Comparison of ENCODE assay signal across 17 cellular contexts in genomic region chr5:65817936-65818335, GRCh38.
A peak's percentile ranks its signal among the peaks of the same experiment; 100 is the strongest.
DNase-seq lines count a peak whose midpoint lies in the region; ATAC-seq and TF ChIP-seq lines count a peak whose summit lies in the region.
"Had no signal": no experiment of that assay in that cellular context is flagged by ENCODE, and none has a peak within 500 bp of the region (broad histone marks: within the 10 kb centered on the region; RNA-seq: fewer than 3 reads in every experiment).

No MANE protein-coding gene starts in this region.

- no peaks in the 10 kb centered on the region for H4K20me1 ChIP-seq in GM23338 (replicated peaks; ENCODE audit: insufficient read depth)
- H4K20me1 ChIP-seq in neural progenitor cell (ENCODE audit: low read depth) = no peaks in the 10 kb centered on the region
- H4K20me1 ChIP-seq: BLaER1 had no signal

- no peaks in the 10 kb centered on the region for H3K9me3 ChIP-seq in iPS-20b (ENCODE audit: insufficient read depth, low read depth, low read length)
- no peaks in the 10 kb centered on the region for H3K9me3 ChIP-seq in neural progenitor cell (ENCODE audit: low read depth)
- H3K9me3 ChIP-seq: BLaER1 had no signal

- no peaks in the 10 kb centered on the region for H3K9me3 Mint-ChIP-seq in GM23338
- H3K9me3 Mint-ChIP-seq in neural progenitor cell = no peaks in the 10 kb centered on the region

- peak; percentile 61 for ATAC-seq in GM23338
- ATAC-seq: GM12878, HCT116 had no signal

- TF ChIP-seq CTCF in GM23338 (conservative IDR thresholded peaks at IDR 0.05; ENCODE audit: low read depth in 2 of 2) (no peak), neural progenitor cell (IDR thresholded peaks at IDR 0.05) (no peak)

- H3K36me3 Mint-ChIP-seq in GM23338 (ENCODE audit: low read depth) = peaks cover 48% of the 10 kb centered on the region
- H3K36me3 Mint-ChIP-seq in neural progenitor cell = peaks cover 18% of the 10 kb centered on the region

- no peak overlapping the region for H3K4me3 Mint-ChIP-seq in GM23338
- H3K4me3 Mint-ChIP-seq in neural progenitor cell = no peak overlapping the region

- H3K9me2 ChIP-seq in GM23338 (ENCODE audit: insufficient read depth) = no peaks in the 10 kb centered on the region

- peaks cover 17% of the 10 kb centered on the region; the same call in 1 of the 2 replicates for H3K36me3 ChIP-seq in GM23338 (ENCODE audit: insufficient read depth)
- H3K36me3 ChIP-seq in iPS-20b (ENCODE audit: insufficient read depth, low read depth, low read length) = peaks cover 98% of the 10 kb centered on the region
- H3K36me3 ChIP-seq in neural progenitor cell = peaks cover 3% of the 10 kb centered on the region

- no peaks in the 10 kb centered on the region for H3K27me3 ChIP-seq in GM23338 (ENCODE audit: insufficient read depth)
- no peaks in the 10 kb centered on the region for H3K27me3 ChIP-seq in iPS-20b (ENCODE audit: insufficient read depth, low read length)
- no peaks in the 10 kb centered on the region for H3K27me3 ChIP-seq in neural progenitor cell
- H3K27me3 ChIP-seq: BLaER1 had no signal

- H3K27ac Mint-ChIP-seq in GM23338 = peak overlapping the region; percentile 19
- H3K27ac Mint-ChIP-seq in neural progenitor cell = peak overlapping the region; percentile 52

- no peak overlapping the region for H3K4me3 ChIP-seq in GM23338
- no peak overlapping the region for H3K4me3 ChIP-seq in iPS-20b (ENCODE audit: low read length)
- no peak overlapping the region for H3K4me3 ChIP-seq in neural progenitor cell
- H3K4me3 ChIP-seq: BLaER1, GM12878 had no signal

- peak overlapping the region; percentile 16; the same call in 1 of the 2 replicates for H3K9ac ChIP-seq in iPS-20b (ENCODE audit: low read depth, low read length)
- H3K9ac ChIP-seq in neural progenitor cell = no peak overlapping the region
- H3K9ac ChIP-seq: BLaER1 had no signal

- no peaks in the 10 kb centered on the region for H3F3A ChIP-seq in GM23338 (replicated peaks; ENCODE audit: low read depth)
- peaks cover 14% of the 10 kb centered on the region for H3F3A ChIP-seq in neural progenitor cell (ENCODE audit: low read depth)

- H3K27me3 Mint-ChIP-seq in GM23338 (ENCODE audit: insufficient read depth, low read depth, poor library complexity) (peaks cover 3% of the 10 kb centered on the region), neural progenitor cell (ENCODE audit: insufficient read depth, low read depth) (peaks cover 2% of the 10 kb centered on the region)

- H3K4me2 ChIP-seq in GM23338 (no peak overlapping the region), neural progenitor cell (peak overlapping the region; percentile 3)
- H3K4me2 ChIP-seq: BLaER1 had no signal

- H3K4me1 ChIP-seq in GM23338 (ENCODE audit: insufficient read depth) (peaks cover 9% of the 10 kb centered on the region; the same call in 1 of the 2 replicates), iPS-20b (ENCODE audit: insufficient read depth, low read length) (peaks cover 16% of the 10 kb centered on the region; the same call in 1 of the 2 replicates), neural progenitor cell (peaks cover 22% of the 10 kb centered on the region)

- peaks cover 20% of the 10 kb centered on the region for H3K4me1 Mint-ChIP-seq in GM23338
- peaks cover 19% of the 10 kb centered on the region for H3K4me1 Mint-ChIP-seq in neural progenitor cell

- DNase-seq in GM23338 (ENCODE audit: low spot score) (peak; percentile 57), caudate nucleus (lab: John Stamatoyannopoulos, UW) (no peak), neural progenitor cell (ENCODE audit: low spot score) (peak; percentile 27), putamen (ENCODE audit: low spot score) (no peak), SW480 (ENCODE audit: low spot score) (no peak), HuH-7.5 (ENCODE audit: low spot score) (no peak), NCI-H1105 treated with DMSO at 0.1 percent for 48 hours (lab: John Stamatoyannopoulos, UW) (no peak)
- DNase-seq: 8988T, GDM1, NCI-H1930, NCI-H2171 treated with DMSO at 0.1 percent for 48 hours, NCI-H748 treated with DMSO at 0.1 percent for 48 hours, RPMI8226 had no signal

- H2AFZ ChIP-seq in GM23338 (no peak overlapping the region), neural progenitor cell (replicated peaks) (no peak overlapping the region)

- H3K27ac ChIP-seq in GM23338 (ENCODE audit: low read depth) (no peak overlapping the region), caudate nucleus (ENCODE audit: low read depth, low read length) (peak overlapping the region; percentile 82), iPS-20b (ENCODE audit: low read length) (peak overlapping the region; percentile 28), neural progenitor cell (peak overlapping the region; percentile 75)
- H3K27ac ChIP-seq: BLaER1 had no signal

- H3K79me2 ChIP-seq in GM23338 (replicated peaks; ENCODE audit: insufficient read depth) (no peaks in the 10 kb centered on the region), neural progenitor cell (ENCODE audit: low read depth) (no peaks in the 10 kb centered on the region)

TF ChIP-seq in GM23338, 12 proteins besides CTCF, POLR2A, EP300 and RAD21:
- TF ChIP-seq STAT1 (IDR thresholded peaks at IDR 0.05; ENCODE audit: unreplicated experiment) = no peak
- no peak for TF ChIP-seq POLR2AphosphoS5 (IDR thresholded peaks at IDR 0.05; ENCODE audit: low read depth)
- TF ChIP-seq CREB1 (CRISPR knock-in tag; IDR thresholded peaks at IDR 0.05; ENCODE audit: low read depth) = no peak
- TF ChIP-seq EZH2phosphoT487 (IDR thresholded peaks at IDR 0.05; ENCODE audit: unreplicated experiment) = no peak
- no peak for TF ChIP-seq JUNB (IDR thresholded peaks at IDR 0.05; ENCODE audit: unreplicated experiment)
- no peak for TF ChIP-seq NANOG (IDR thresholded peaks at IDR 0.05; ENCODE audit: borderline replicate concordance)
- no peak for TF ChIP-seq ETS1 (IDR thresholded peaks at IDR 0.05)
- TF ChIP-seq, protein P1, sequence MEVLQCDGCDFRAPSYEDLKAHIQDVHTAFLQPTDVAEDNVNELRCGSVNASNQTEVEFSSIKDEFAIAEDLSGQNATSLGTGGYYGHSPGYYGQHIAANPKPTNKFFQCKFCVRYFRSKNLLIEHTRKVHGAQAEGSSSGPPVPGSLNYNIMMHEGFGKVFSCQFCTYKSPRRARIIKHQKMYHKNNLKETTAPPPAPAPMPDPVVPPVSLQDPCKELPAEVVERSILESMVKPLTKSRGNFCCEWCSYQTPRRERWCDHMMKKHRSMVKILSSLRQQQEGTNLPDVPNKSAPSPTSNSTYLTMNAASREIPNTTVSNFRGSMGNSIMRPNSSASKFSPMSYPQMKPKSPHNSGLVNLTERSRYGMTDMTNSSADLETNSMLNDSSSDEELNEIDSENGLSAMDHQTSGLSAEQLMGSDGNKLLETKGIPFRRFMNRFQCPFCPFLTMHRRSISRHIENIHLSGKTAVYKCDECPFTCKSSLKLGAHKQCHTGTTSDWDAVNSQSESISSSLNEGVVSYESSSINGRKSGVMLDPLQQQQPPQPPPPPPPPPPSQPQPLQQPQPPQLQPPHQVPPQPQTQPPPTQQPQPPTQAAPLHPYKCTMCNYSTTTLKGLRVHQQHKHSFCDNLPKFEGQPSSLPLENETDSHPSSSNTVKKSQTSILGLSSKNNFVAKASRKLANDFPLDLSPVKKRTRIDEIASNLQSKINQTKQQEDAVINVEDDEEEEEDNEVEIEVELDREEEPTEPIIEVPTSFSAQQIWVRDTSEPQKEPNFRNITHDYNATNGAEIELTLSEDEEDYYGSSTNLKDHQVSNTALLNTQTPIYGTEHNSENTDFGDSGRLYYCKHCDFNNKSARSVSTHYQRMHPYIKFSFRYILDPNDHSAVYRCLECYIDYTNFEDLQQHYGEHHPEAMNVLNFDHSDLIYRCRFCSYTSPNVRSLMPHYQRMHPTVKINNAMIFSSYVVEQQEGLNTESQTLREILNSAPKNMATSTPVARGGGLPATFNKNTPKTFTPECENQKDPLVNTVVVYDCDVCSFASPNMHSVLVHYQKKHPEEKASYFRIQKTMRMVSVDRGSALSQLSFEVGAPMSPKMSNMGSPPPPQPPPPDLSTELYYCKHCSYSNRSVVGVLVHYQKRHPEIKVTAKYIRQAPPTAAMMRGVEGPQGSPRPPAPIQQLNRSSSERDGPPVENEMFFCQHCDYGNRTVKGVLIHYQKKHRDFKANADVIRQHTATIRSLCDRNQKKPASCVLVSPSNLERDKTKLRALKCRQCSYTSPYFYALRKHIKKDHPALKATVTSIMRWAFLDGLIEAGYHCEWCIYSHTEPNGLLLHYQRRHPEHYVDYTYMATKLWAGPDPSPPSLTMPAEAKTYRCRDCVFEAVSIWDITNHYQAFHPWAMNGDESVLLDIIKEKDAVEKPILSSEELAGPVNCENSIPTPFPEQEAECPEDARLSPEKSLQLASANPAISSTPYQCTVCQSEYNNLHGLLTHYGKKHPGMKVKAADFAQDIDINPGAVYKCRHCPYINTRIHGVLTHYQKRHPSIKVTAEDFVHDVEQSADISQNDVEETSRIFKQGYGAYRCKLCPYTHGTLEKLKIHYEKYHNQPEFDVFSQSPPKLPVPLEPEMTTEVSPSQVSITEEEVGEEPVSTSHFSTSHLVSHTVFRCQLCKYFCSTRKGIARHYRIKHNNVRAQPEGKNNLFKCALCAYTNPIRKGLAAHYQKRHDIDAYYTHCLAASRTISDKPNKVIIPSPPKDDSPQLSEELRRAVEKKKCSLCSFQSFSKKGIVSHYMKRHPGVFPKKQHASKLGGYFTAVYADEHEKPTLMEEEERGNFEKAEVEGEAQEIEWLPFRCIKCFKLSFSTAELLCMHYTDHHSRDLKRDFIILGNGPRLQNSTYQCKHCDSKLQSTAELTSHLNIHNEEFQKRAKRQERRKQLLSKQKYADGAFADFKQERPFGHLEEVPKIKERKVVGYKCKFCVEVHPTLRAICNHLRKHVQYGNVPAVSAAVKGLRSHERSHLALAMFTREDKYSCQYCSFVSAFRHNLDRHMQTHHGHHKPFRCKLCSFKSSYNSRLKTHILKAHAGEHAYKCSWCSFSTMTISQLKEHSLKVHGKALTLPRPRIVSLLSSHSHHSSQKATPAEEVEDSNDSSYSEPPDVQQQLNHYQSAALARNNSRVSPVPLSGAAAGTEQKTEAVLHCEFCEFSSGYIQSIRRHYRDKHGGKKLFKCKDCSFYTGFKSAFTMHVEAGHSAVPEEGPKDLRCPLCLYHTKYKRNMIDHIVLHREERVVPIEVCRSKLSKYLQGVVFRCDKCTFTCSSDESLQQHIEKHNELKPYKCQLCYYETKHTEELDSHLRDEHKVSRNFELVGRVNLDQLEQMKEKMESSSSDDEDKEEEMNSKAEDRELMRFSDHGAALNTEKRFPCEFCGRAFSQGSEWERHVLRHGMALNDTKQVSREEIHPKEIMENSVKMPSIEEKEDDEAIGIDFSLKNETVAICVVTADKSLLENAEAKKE (CRISPR knock-in tag; IDR thresholded peaks at IDR 0.05) = no peak

Comparison
In these comparisons a context has a peak if more than half of its experiments do, and no peak if none do; other contexts are left out.
1. DNase-seq: peak in GM23338 (single experiment) and neural progenitor cell (single experiment); none in caudate nucleus (0 of 61), putamen (single experiment), SW480 (single experiment), HuH-7.5 (single experiment) and NCI-H1105 treated with DMSO at 0.1 percent for 48 hours (single experiment).